ENCODE assay signal across 9 cellular contexts in genomic region chr5:172412724-172413260, GRCh38. TPM values are rescaled to one million over a fixed set of nuclear protein-coding genes. Genes with fewer than 3 reads are reported as not detected.
DNase-seq lines count a peak whose midpoint lies in the region; ATAC-seq and TF ChIP-seq lines count a peak whose summit lies in the region.
"Had no signal": no experiment of that assay in that cellular context is flagged by ENCODE, and none has a peak within 500 bp of the region (broad histone marks: within the 10 kb centered on the region; RNA-seq: fewer than 3 reads in every experiment).

No MANE protein-coding gene starts in this region.

- H3K27me3 ChIP-seq in GM23338 (ENCODE audit: insufficient read depth), result no peaks in the 10 kb centered on the region

- H4K20me1 ChIP-seq in GM23338 (replicated peaks; ENCODE audit: insufficient read depth), result no peaks in the 10 kb centered on the region; the same call in none of the 2 replicates

- H3K27me3 Mint-ChIP-seq in GM23338 (ENCODE audit: insufficient read depth, low read depth, poor library complexity), result peaks cover 7% of the 10 kb centered on the region

- H3K79me2 ChIP-seq in GM23338 (replicated peaks; ENCODE audit: insufficient read depth), result no peaks in the 10 kb centered on the region; the same call in 1 of the 2 replicates

- peaks cover 15% of the 10 kb centered on the region for H3K4me1 Mint-ChIP-seq in GM23338

- no peak overlapping the region for H2AFZ ChIP-seq in GM23338

- ATAC-seq in GM23338, result no peak
- ATAC-seq in SK-N-SH treated with all-trans-retinoic acid at 6 μM for 48 hours, result peak; percentile 32
- ATAC-seq in HG03039 (IDR thresholded peaks at IDR 0.05; ENCODE audit: unreplicated experiment), result no peak

- H3K9me3 Mint-ChIP-seq in GM23338, result no peaks in the 10 kb centered on the region
- H3K9me3 Mint-ChIP-seq: IgD-negative memory B cell had no signal

- H3K4me3 ChIP-seq in GM23338 (no peak overlapping the region), fibroblast of pulmonary artery (replicated peaks; ENCODE audit: low read depth, low read length) (no peak overlapping the region)

- H3K27ac ChIP-seq in GM23338 (ENCODE audit: low read depth), result no peak overlapping the region

- H3K9me2 ChIP-seq in GM23338 (ENCODE audit: insufficient read depth), result no peaks in the 10 kb centered on the region

- H3K4me1 ChIP-seq in GM23338 (ENCODE audit: insufficient read depth), result peaks cover 4% of the 10 kb centered on the region; the same call in 1 of the 2 replicates

- H3F3A ChIP-seq in GM23338 (replicated peaks; ENCODE audit: low read depth), result no peaks in the 10 kb centered on the region

- no peaks in the 10 kb centered on the region; the same call in 1 of the 2 replicates for H3K36me3 ChIP-seq in GM23338 (ENCODE audit: insufficient read depth)

- peak overlapping the region; percentile 12; the same call in 1 of the 2 replicates for H3K27ac Mint-ChIP-seq in GM23338
- H3K27ac Mint-ChIP-seq: IgD-negative memory B cell had no signal

- DNase-seq in GM23338 (ENCODE audit: low spot score) (no peak), fibroblast of pulmonary artery (ENCODE audit: low read depth) (peak; percentile 98), renal cortical epithelial cell (ENCODE audit: low read depth) (peak; percentile 43), NCI-H146 (lab: John Stamatoyannopoulos, UW) (no peak), DMS153 (lab: John Stamatoyannopoulos, UW) (no peak), NCI-H1694 treated with DMSO at 0.1 percent for 48 hours (lab: John Stamatoyannopoulos, UW) (no peak)

- no peak for TF ChIP-seq CTCF in GM23338 (conservative IDR thresholded peaks at IDR 0.05; ENCODE audit: low read depth in 2 of 2)
- TF ChIP-seq CTCF in fibroblast of pulmonary artery (IDR thresholded peaks at IDR 0.05; ENCODE audit: low read length, missing control alignments), result no peak

- no peak overlapping the region for H3K4me3 Mint-ChIP-seq in GM23338
- H3K4me3 Mint-ChIP-seq: IgD-negative memory B cell had no signal

- no peak overlapping the region for H3K4me2 ChIP-seq in GM23338

- H3K36me3 Mint-ChIP-seq in GM23338 (ENCODE audit: low read depth), result peaks cover 29% of the 10 kb centered on the region
- H3K36me3 Mint-ChIP-seq: IgD-negative memory B cell had no signal

TF ChIP-seq in GM23338, 12 proteins besides CTCF, POLR2A, EP300 and RAD21 (continues in another document):
- TF ChIP-seq ZNF114 (CRISPR knock-in tag; IDR thresholded peaks at IDR 0.05), result no peak
- TF ChIP-seq ETS1 (IDR thresholded peaks at IDR 0.05), result no peak
- TF ChIP-seq EZH2phosphoT487 (IDR thresholded peaks at IDR 0.05; ENCODE audit: unreplicated experiment), result no peak
- TF ChIP-seq, protein P1, sequence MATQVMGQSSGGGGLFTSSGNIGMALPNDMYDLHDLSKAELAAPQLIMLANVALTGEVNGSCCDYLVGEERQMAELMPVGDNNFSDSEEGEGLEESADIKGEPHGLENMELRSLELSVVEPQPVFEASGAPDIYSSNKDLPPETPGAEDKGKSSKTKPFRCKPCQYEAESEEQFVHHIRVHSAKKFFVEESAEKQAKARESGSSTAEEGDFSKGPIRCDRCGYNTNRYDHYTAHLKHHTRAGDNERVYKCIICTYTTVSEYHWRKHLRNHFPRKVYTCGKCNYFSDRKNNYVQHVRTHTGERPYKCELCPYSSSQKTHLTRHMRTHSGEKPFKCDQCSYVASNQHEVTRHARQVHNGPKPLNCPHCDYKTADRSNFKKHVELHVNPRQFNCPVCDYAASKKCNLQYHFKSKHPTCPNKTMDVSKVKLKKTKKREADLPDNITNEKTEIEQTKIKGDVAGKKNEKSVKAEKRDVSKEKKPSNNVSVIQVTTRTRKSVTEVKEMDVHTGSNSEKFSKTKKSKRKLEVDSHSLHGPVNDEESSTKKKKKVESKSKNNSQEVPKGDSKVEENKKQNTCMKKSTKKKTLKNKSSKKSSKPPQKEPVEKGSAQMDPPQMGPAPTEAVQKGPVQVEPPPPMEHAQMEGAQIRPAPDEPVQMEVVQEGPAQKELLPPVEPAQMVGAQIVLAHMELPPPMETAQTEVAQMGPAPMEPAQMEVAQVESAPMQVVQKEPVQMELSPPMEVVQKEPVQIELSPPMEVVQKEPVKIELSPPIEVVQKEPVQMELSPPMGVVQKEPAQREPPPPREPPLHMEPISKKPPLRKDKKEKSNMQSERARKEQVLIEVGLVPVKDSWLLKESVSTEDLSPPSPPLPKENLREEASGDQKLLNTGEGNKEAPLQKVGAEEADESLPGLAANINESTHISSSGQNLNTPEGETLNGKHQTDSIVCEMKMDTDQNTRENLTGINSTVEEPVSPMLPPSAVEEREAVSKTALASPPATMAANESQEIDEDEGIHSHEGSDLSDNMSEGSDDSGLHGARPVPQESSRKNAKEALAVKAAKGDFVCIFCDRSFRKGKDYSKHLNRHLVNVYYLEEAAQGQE (IDR thresholded peaks at IDR 0.05; ENCODE audit: unreplicated experiment), result no peak
- TF ChIP-seq JUNB (IDR thresholded peaks at IDR 0.05; ENCODE audit: unreplicated experiment), result no peak
- no peak for TF ChIP-seq EZH2 (IDR thresholded peaks at IDR 0.05; ENCODE audit: low read depth, unreplicated experiment)
- TF ChIP-seq CREB1 (CRISPR knock-in tag; IDR thresholded peaks at IDR 0.05; ENCODE audit: low read depth), result no peak
- no peak for TF ChIP-seq POLR2AphosphoS5 (IDR thresholded peaks at IDR 0.05; ENCODE audit: low read depth)
- TF ChIP-seq NANOG (IDR thresholded peaks at IDR 0.05; ENCODE audit: borderline replicate concordance), result no peak
- TF ChIP-seq ZNF331 (CRISPR knock-in tag; IDR thresholded peaks at IDR 0.05; ENCODE audit: low read depth), result no peak

TF ChIP-seq in SK-N-SH treated with all-trans-retinoic acid at 6 μM for 48 hours, 23 proteins besides CTCF, POLR2A, EP300 and RAD21 (continues in another document):
- TF ChIP-seq CREB5 (CRISPR knock-in tag; IDR thresholded peaks at IDR 0.05; ENCODE audit: low read depth), result no peak
- no peak for TF ChIP-seq CSRNP3 (CRISPR knock-in tag; IDR thresholded peaks at IDR 0.05)
- TF ChIP-seq OSR1 (CRISPR knock-in tag; IDR thresholded peaks at IDR 0.05), result no peak
- no peak for TF ChIP-seq ZFP3 (CRISPR knock-in tag; IDR thresholded peaks at IDR 0.05)
- TF ChIP-seq CSDC2 (CRISPR knock-in tag; IDR thresholded peaks at IDR 0.05), result no peak
- no peak for TF ChIP-seq ARNTL (CRISPR knock-in tag; IDR thresholded peaks at IDR 0.05; ENCODE audit: borderline replicate concordance, low read depth)
- TF ChIP-seq PPARA (CRISPR knock-in tag; IDR thresholded peaks at IDR 0.05; ENCODE audit: borderline replicate concordance), result no peak
- no peak for TF ChIP-seq RARB (CRISPR knock-in tag; IDR thresholded peaks at IDR 0.05)
- TF ChIP-seq ZFP30 (CRISPR knock-in tag; IDR thresholded peaks at IDR 0.05), result no peak
- no peak for TF ChIP-seq SNAI2 (CRISPR knock-in tag; IDR thresholded peaks at IDR 0.05)
- TF ChIP-seq GLIS3 (CRISPR knock-in tag; IDR thresholded peaks at IDR 0.05), result no peak
- TF ChIP-seq, protein P2, sequence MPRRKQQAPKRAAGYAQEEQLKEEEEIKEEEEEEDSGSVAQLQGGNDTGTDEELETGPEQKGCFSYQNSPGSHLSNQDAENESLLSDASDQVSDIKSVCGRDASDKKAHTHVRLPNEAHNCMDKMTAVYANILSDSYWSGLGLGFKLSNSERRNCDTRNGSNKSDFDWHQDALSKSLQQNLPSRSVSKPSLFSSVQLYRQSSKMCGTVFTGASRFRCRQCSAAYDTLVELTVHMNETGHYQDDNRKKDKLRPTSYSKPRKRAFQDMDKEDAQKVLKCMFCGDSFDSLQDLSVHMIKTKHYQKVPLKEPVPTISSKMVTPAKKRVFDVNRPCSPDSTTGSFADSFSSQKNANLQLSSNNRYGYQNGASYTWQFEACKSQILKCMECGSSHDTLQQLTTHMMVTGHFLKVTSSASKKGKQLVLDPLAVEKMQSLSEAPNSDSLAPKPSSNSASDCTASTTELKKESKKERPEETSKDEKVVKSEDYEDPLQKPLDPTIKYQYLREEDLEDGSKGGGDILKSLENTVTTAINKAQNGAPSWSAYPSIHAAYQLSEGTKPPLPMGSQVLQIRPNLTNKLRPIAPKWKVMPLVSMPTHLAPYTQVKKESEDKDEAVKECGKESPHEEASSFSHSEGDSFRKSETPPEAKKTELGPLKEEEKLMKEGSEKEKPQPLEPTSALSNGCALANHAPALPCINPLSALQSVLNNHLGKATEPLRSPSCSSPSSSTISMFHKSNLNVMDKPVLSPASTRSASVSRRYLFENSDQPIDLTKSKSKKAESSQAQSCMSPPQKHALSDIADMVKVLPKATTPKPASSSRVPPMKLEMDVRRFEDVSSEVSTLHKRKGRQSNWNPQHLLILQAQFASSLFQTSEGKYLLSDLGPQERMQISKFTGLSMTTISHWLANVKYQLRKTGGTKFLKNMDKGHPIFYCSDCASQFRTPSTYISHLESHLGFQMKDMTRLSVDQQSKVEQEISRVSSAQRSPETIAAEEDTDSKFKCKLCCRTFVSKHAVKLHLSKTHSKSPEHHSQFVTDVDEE (CRISPR knock-in tag; IDR thresholded peaks at IDR 0.05), result no peak

RNA-seq across cellular contexts. Expression of gene SH3PXD2B, which starts 41.5 kb away (rescaled TPM):
- total RNA-seq in GM23338 (2014; rRNA removed; shearing (Covaris generic)), result 50.1 and 52.5 TPM in 2 replicates
- 40.2 and 48.0 TPM in 2 replicates for polyA plus RNA-seq in GM23338 (2016; fragmentation: Nextera tagmentation; extraction: Ambion mirVana)
- total RNA-seq in renal cortical epithelial cell, result 8.3 and 12.9 TPM in 2 replicates
- polyA plus RNA-seq: IgD-negative memory B cell had no signal

Comparison
In these comparisons a context has a peak if more than half of its experiments do, and no peak if none do; other contexts are left out.
1. DNase-seq: peak in fibroblast of pulmonary artery (single experiment) and renal cortical epithelial cell (single experiment); none in GM23338 (single experiment), NCI-H146 (single experiment), DMS153 (single experiment) and NCI-H1694 treated with DMSO at 0.1 percent for 48 hours (single experiment).